27 cellular contexts compared by ENCODE assay signal in the genomic region with DNA sequence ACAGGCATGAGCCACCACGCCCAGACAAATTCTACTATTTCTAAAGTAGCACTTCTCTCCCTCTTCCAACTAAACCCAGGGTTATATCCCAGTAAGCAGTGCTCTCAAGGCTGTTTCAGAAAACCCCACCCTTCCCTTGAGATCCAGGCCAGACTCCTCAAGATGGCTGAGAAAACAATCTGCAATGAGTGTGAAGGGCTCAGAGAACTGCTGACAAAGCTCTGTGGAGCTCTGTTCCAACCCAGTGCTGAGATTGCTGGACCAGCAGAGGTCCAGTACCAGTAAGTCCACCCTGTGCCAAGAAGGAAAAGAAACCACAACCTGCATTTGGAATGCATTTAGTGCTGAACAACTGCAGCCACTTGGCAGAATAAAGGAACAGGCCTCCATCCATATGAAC. TPM values are rescaled to one million over a fixed set of nuclear protein-coding genes. Genes with fewer than 3 reads are reported as not detected.
A peak's percentile ranks its signal among the peaks of the same experiment; 100 is the strongest.
DNase-seq lines count a peak whose midpoint lies in the region; ATAC-seq and TF ChIP-seq lines count a peak whose summit lies in the region.
"Had no signal": no experiment of that assay in that cellular context is flagged by ENCODE, and none has a peak within 500 bp of the region (broad histone marks: within the 10 kb centered on the region; RNA-seq: fewer than 3 reads in every experiment).

No MANE protein-coding gene starts in this region.

- H3K4me3 Mint-ChIP-seq in activated naive CD4-positive, alpha-beta T cell treated with anti-CD3 and anti-CD28 coated beads, Interleukin-2, amount 10 ng/mL, durations not matched to agents 7 days and 5 days = no peak overlapping the region
- H3K4me3 Mint-ChIP-seq in mesothelial cell of epicardium = no peak overlapping the region
- H3K4me3 Mint-ChIP-seq: activated CD8-positive, alpha-beta T cell treated with anti-CD3 and anti-CD28 coated beads for 36 hours; effector memory CD8-positive, alpha-beta T cell had no signal

- H3K9me3 ChIP-seq in adipocyte (ENCODE audit: control insufficient read depth, low read length) = no peaks in the 10 kb centered on the region
- H3K9me3 ChIP-seq: psoas muscle had no signal

- H3K4me1 ChIP-seq in adipocyte (ENCODE audit: control insufficient read depth, insufficient read depth, low read length) = peaks cover 20% of the 10 kb centered on the region

- no peak overlapping the region for H3K4me3 ChIP-seq in adipocyte (ENCODE audit: low read length)
- H3K4me3 ChIP-seq: psoas muscle, SK-N-MC had no signal

- H3K4me1 Mint-ChIP-seq in activated naive CD4-positive, alpha-beta T cell treated with anti-CD3 and anti-CD28 coated beads, Interleukin-2, amount 10 ng/mL, durations not matched to agents 7 days and 5 days = peaks cover 36% of the 10 kb centered on the region
- H3K4me1 Mint-ChIP-seq in mesothelial cell of epicardium = peaks cover 8% of the 10 kb centered on the region

- H3K9me3 Mint-ChIP-seq in activated naive CD4-positive, alpha-beta T cell treated with anti-CD3 and anti-CD28 coated beads, Interleukin-2, amount 10 ng/mL, durations not matched to agents 7 days and 5 days = no peaks in the 10 kb centered on the region
- H3K9me3 Mint-ChIP-seq in activated naive CD4-positive, alpha-beta T cell treated with anti-CD3 and anti-CD28 coated beads, Interleukin-2, amount 50 U/mL, for 72 hours = no peaks in the 10 kb centered on the region
- H3K9me3 Mint-ChIP-seq in mesothelial cell of epicardium = no peaks in the 10 kb centered on the region
- H3K9me3 Mint-ChIP-seq: activated CD8-positive, alpha-beta T cell treated with anti-CD3 and anti-CD28 coated beads for 36 hours; activated T-helper 2 cell treated with anti-CD3 and anti-CD28 coated beads, Interferon-gamma antibody, Interleukin-2, Interleukin-4, amounts not matched to agents 10 μg/mL and 5 μg/mL and 100 μg/mL, durations not matched to agents 14 hours and 24 hours and 36 hours; effector memory CD8-positive, alpha-beta T cell had no signal

- TF ChIP-seq CTCF in mesothelial cell of epicardium (IDR thresholded peaks at IDR 0.05; ENCODE audit: unreplicated experiment) = no peak
- no peak for TF ChIP-seq CTCF in GM10266 (IDR thresholded peaks at IDR 0.05; ENCODE audit: control insufficient read depth, insufficient read depth, low read depth, missing control alignments)

- CTCF ChIA-PET in activated naive CD4-positive, alpha-beta T cell treated with anti-CD3 and anti-CD28 coated beads, Interleukin-2, amount 10 ng/mL, durations not matched to agents 7 days and 5 days (lab: Charles Lee) = interaction anchor here (1.8 to 15.0 kb wide), 3 partner anchors 9 to 21 kb away, joined by 4 to 128 read pairs (median 7); a partner anchor contains a TSS

- H3K36me3 ChIP-seq in adipocyte (ENCODE audit: control insufficient read depth, insufficient read depth, low read length, severe bottlenecking) = peaks cover 69% of the 10 kb centered on the region

- H3K27ac Mint-ChIP-seq in activated naive CD4-positive, alpha-beta T cell treated with anti-CD3 and anti-CD28 coated beads, Interleukin-2, amount 10 ng/mL, durations not matched to agents 7 days and 5 days = peak overlapping the region; percentile 45
- peak overlapping the region in 1 of 2 donors; percentile 71 for H3K27ac Mint-ChIP-seq in activated naive CD4-positive, alpha-beta T cell treated with anti-CD3 and anti-CD28 coated beads, Interleukin-2, amount 50 U/mL, for 72 hours
- peak overlapping the region; percentile 27 for H3K27ac Mint-ChIP-seq in mesothelial cell of epicardium
- H3K27ac Mint-ChIP-seq: activated T-helper 2 cell treated with anti-CD3 and anti-CD28 coated beads, Interferon-gamma antibody, Interleukin-2, Interleukin-4, amounts not matched to agents 10 μg/mL and 5 μg/mL and 100 μg/mL, durations not matched to agents 14 hours and 24 hours and 36 hours had no signal

- H3K9ac ChIP-seq in adipocyte (ENCODE audit: low read length) = peak overlapping the region; percentile 48

- no peaks in the 10 kb centered on the region for H3K27me3 ChIP-seq in adipocyte (replicated peaks; ENCODE audit: control insufficient read depth, insufficient read depth, low read length)

- no peaks in the 10 kb centered on the region for H3K27me3 Mint-ChIP-seq in activated naive CD4-positive, alpha-beta T cell treated with anti-CD3 and anti-CD28 coated beads, Interleukin-2, amount 10 ng/mL, durations not matched to agents 7 days and 5 days
- H3K27me3 Mint-ChIP-seq in mesothelial cell of epicardium (ENCODE audit: low read depth) = no peaks in the 10 kb centered on the region
- H3K27me3 Mint-ChIP-seq: activated CD8-positive, alpha-beta T cell treated with anti-CD3 and anti-CD28 coated beads for 36 hours; effector memory CD8-positive, alpha-beta T cell had no signal

- no peak for ATAC-seq in activated naive CD4-positive, alpha-beta T cell treated with anti-CD3 and anti-CD28 coated beads, Interleukin-2, amount 50 U/mL, for 72 hours
- no peak for ATAC-seq in HG02763 (IDR thresholded peaks at IDR 0.05; ENCODE audit: unreplicated experiment)
- ATAC-seq: activated CD8-positive, alpha-beta T cell treated with anti-CD3 and anti-CD28 coated beads for 36 hours; effector memory CD8-positive, alpha-beta T cell; left ventricle myocardium superior; psoas muscle; sciatic nerve had no signal

- no peak for DNase-seq in activated naive CD4-positive, alpha-beta T cell treated with anti-CD3 and anti-CD28 coated beads, Interleukin-2, amount 10 ng/mL, durations not matched to agents 7 days and 5 days
- DNase-seq in activated naive CD4-positive, alpha-beta T cell treated with anti-CD3 and anti-CD28 coated beads, Interleukin-2, amount 50 U/mL, for 72 hours (ENCODE audit: low spot score in 2 of 2) = no peak
- no peak for DNase-seq in adipocyte (ENCODE audit: low read depth)
- no peak for DNase-seq in mesothelial cell of epicardium (ENCODE audit: low spot score in 2 of 2, unreplicated experiment in 2 of 2)
- no peak for DNase-seq in GM10266 (ENCODE audit: extremely low spot score)
- no peak for DNase-seq in HuH-7 (ENCODE audit: low spot score)
- DNase-seq in activated gamma-delta T cell (lab: John Stamatoyannopoulos, UW) = no peak
- DNase-seq: activated CD4-positive, alpha-beta T cell treated with anti-CD3 and anti-CD28 coated beads for 1 hour; activated CD8-positive, alpha-beta memory T cell treated with anti-CD3 and anti-CD28 coated beads, Interleukin-2, amount 50 U/mL, for 48 hours; activated CD8-positive, alpha-beta T cell treated with anti-CD3 and anti-CD28 coated beads for 36 hours; caudate nucleus; DMS 273 treated with DMSO at 0.1 percent for 48 hours; effector memory CD8-positive, alpha-beta T cell; H7; islet precursor cell; KBM-7; left ventricle myocardium superior; NCI-H1092; NCI-H1694; NCI-H2171; NCI-H510A; psoas muscle; RPMI8226 had no signal

- H3K36me3 Mint-ChIP-seq in activated naive CD4-positive, alpha-beta T cell treated with anti-CD3 and anti-CD28 coated beads, Interleukin-2, amount 10 ng/mL, durations not matched to agents 7 days and 5 days = peaks cover 57% of the 10 kb centered on the region
- H3K36me3 Mint-ChIP-seq in activated naive CD4-positive, alpha-beta T cell treated with anti-CD3 and anti-CD28 coated beads, Interleukin-2, amount 50 U/mL, for 72 hours = peaks cover 32 to 43% of the 10 kb centered on the region in 2 donors
- H3K36me3 Mint-ChIP-seq in mesothelial cell of epicardium = peaks cover 21% of the 10 kb centered on the region

RNA-seq across cellular contexts. Expression of a gene that starts 3.7 kb away (rescaled TPM):
- 10 to 100 TPM; 10.3 to 16.4 TPM for total RNA-seq in activated naive CD4-positive, alpha-beta T cell treated with anti-CD3 and anti-CD28 coated beads, Interleukin-2, amount 50 U/mL, for 72 hours
- total RNA-seq in mesothelial cell of epicardium = 14.8 to 16.1 TPM (median 14.8 TPM) in 3 replicates

RNA-seq across cellular contexts. Expression of a gene that starts 8.6 kb away (rescaled TPM):
- total RNA-seq in activated naive CD4-positive, alpha-beta T cell treated with anti-CD3 and anti-CD28 coated beads, Interleukin-2, amount 50 U/mL, for 72 hours = 10 to 100 TPM; 78.8 to 79.8 TPM
- total RNA-seq in mesothelial cell of epicardium = 51.8 to 58.6 TPM (median 56.6 TPM) in 3 replicates

RNA-seq across cellular contexts. Expression of a gene that starts 25.2 kb away (rescaled TPM):
- 1,000 to 10,000 TPM; 5,900 to 8,209 TPM for total RNA-seq in activated naive CD4-positive, alpha-beta T cell treated with anti-CD3 and anti-CD28 coated beads, Interleukin-2, amount 50 U/mL, for 72 hours
- 2,078 to 2,104 TPM (median 2,089 TPM) in 3 replicates for total RNA-seq in mesothelial cell of epicardium

RNA-seq across cellular contexts. Expression of a gene that starts 47.7 kb away (rescaled TPM):
- 100 to 1,000 TPM; 288 to 307 TPM for total RNA-seq in activated naive CD4-positive, alpha-beta T cell treated with anti-CD3 and anti-CD28 coated beads, Interleukin-2, amount 50 U/mL, for 72 hours
- total RNA-seq in mesothelial cell of epicardium = 332 to 358 TPM (median 332 TPM) in 3 replicates
